25 cellular contexts compared by ENCODE assay signal in genomic region chr6:46377209-46377608, GRCh38.
DNase-seq lines count a peak whose midpoint lies in the region; ATAC-seq and TF ChIP-seq lines count a peak whose summit lies in the region.
"Had no signal": no experiment of that assay in that cellular context is flagged by ENCODE, and none has a peak within 500 bp of the region (broad histone marks: within the 10 kb centered on the region; RNA-seq: fewer than 3 reads in every experiment).

No MANE protein-coding gene starts in this region.

- no peaks in the 10 kb centered on the region for H3K9me3 Mint-ChIP-seq in activated B cell treated with CpG ODN at 0.5 μM for 24 hours
- no peaks in the 10 kb centered on the region for H3K9me3 Mint-ChIP-seq in chondrocyte (ENCODE audit: low read depth)

- no peaks in the 10 kb centered on the region for H3K36me3 ChIP-seq in GM06990 (ENCODE audit: control insufficient read depth, insufficient read depth, low read length)
- H3K36me3 ChIP-seq: esophagus muscularis mucosa, gastroesophageal sphincter, neutrophil, transverse colon had no signal

- intact Hi-C loops in activated B cell treated with CpG ODN at 0.5 μM for 24 hours (cut with micrococcal nuclease) (loop anchor here (2.0 to 10.0 kb wide), 2 partner anchors 248 to 542 kb away; partner anchors contain the start of gene ENPP4), left colon (cut with DNase I, micrococcal nuclease) (no loop called here)

- H3K27me3 Mint-ChIP-seq in activated B cell treated with CpG ODN at 0.5 μM for 24 hours, result no peaks in the 10 kb centered on the region
- H3K27me3 Mint-ChIP-seq in chondrocyte (ENCODE audit: low read depth), result peaks cover 2% of the 10 kb centered on the region

- H3K4me3 Mint-ChIP-seq in activated B cell treated with CpG ODN at 0.5 μM for 24 hours (peak overlapping the region; percentile 69), chondrocyte (ENCODE audit: unreplicated experiment) (no peak overlapping the region)

- TF ChIP-seq CTCF in GM06990 (IDR thresholded peaks at IDR 0.05; ENCODE audit: insufficient read depth, low read length, poor library complexity, severe bottlenecking) (no peak), activated B cell treated with CpG ODN at 0.5 μM for 24 hours (IDR thresholded peaks at IDR 0.05) (no peak), chondrocyte (IDR thresholded peaks at IDR 0.05) (no peak)

- CTCF ChIA-PET in activated B cell treated with CpG ODN at 0.5 μM for 24 hours (lab: Charles Lee), result interaction anchor here (0.7 to 5.1 kb wide), 5 partner anchors 33 to 287 kb away, joined by 3 to 19 read pairs (median 6); no protein-coding TSS in a partner anchor

- H3K4me1 Mint-ChIP-seq in activated B cell treated with CpG ODN at 0.5 μM for 24 hours, result peaks cover 71% of the 10 kb centered on the region
- peaks cover 3% of the 10 kb centered on the region for H3K4me1 Mint-ChIP-seq in chondrocyte (ENCODE audit: low read depth)

- ATAC-seq in HG02970 (IDR thresholded peaks at IDR 0.05; ENCODE audit: low FRiP score, unreplicated experiment), result peak; percentile 2
- ATAC-seq in activated B cell treated with CpG ODN at 0.5 μM for 24 hours (ENCODE audit: low read depth), result peak; percentile 26
- no peak for ATAC-seq in GM21360 (IDR thresholded peaks at IDR 0.05; ENCODE audit: unreplicated experiment)
- no peak for ATAC-seq in left colon
- ATAC-seq: gastroesophageal sphincter, HCT116, left lobe of liver had no signal

- H3K27ac Mint-ChIP-seq in activated B cell treated with CpG ODN at 0.5 μM for 24 hours (peak overlapping the region; percentile 86), chondrocyte (ENCODE audit: unreplicated experiment) (no peak overlapping the region)

- POLR2A ChIA-PET in activated B cell treated with CpG ODN at 0.5 μM for 24 hours (lab: Charles Lee), result interaction anchor here (0.6 to 1.5 kb wide), 4 partner anchors 159 to 447 kb away, joined by 3 to 4 read pairs (median 4); no protein-coding TSS in a partner anchor

- H3K27me3 ChIP-seq in GM06990 (replicated peaks; ENCODE audit: control insufficient read depth, insufficient read depth, low read length), result no peaks in the 10 kb centered on the region
- H3K27me3 ChIP-seq: esophagus muscularis mucosa, gastroesophageal sphincter, neutrophil, transverse colon had no signal

- peak; percentile 13 for DNase-seq in GM06990 (ENCODE audit: extremely low read depth, insufficient read length)
- DNase-seq in activated B cell treated with CpG ODN at 0.5 μM for 24 hours, result no peak
- DNase-seq in renal cortical epithelial cell (ENCODE audit: low read depth), result peak; percentile 68
- no peak for DNase-seq in T-helper 2 cell
- DNase-seq in left colon, result no peak
- DNase-seq in chondrocyte (ENCODE audit: low spot score), result no peak
- DNase-seq: activated CD4-positive, alpha-beta T cell treated with anti-CD3 and anti-CD28 coated beads, Interleukin-2, amount 50 U/mL, for 48 hours; amniotic stem cell; Caco-2; central memory CD4-positive, alpha-beta T cell; effector memory CD4-positive, alpha-beta T cell; EL; NCI-H1092; NCI-H2107; NCI-H524 treated with DMSO at 0.1 percent for 48 hours; retina; stimulated activated CD4-positive, alpha-beta T cell treated with anti-CD3 and anti-CD28 coated beads, Interleukin-12 subunit alpha, Interleukin-12 subunit beta, amount 100 ng/mL, for 4 hours; transverse colon had no signal

- H3K36me3 Mint-ChIP-seq in activated B cell treated with CpG ODN at 0.5 μM for 24 hours (ENCODE audit: low read depth) (no peaks in the 10 kb centered on the region), chondrocyte (ENCODE audit: low read depth) (no peaks in the 10 kb centered on the region)

- H3K4me3 ChIP-seq in GM06990 (replicated peaks; ENCODE audit: low read depth, low read length), result no peak overlapping the region
- H3K4me3 ChIP-seq: esophagus muscularis mucosa, gastroesophageal sphincter, transverse colon had no signal

Comparison
In these comparisons a context has a peak if more than half of its experiments do, and no peak if none do; other contexts are left out.
1. DNase-seq: peak in GM06990 (single experiment) and renal cortical epithelial cell (single experiment); none in activated B cell treated with CpG ODN at 0.5 μM for 24 hours (single experiment), T-helper 2 cell (0 of 5), left colon (0 of 2) and chondrocyte (single experiment).
2. ATAC-seq: peak in HG02970 (single experiment) and activated B cell treated with CpG ODN at 0.5 μM for 24 hours (single experiment); none in GM21360 (single experiment) and left colon (single experiment).